Comparison of ENCODE assay signal across 1 cellular context in genomic region chr13:77415253-77416127, GRCh38.
TF ChIP-seq lines count a peak whose summit lies in the region.

No MANE protein-coding gene starts in this region.

TF ChIP-seq in GM23338, 12 proteins besides CTCF, POLR2A, EP300 and RAD21 (continued from another document):
- no peak for TF ChIP-seq REST (IDR thresholded peaks at IDR 0.05; ENCODE audit: unreplicated experiment)
- TF ChIP-seq ZNF462 (CRISPR knock-in tag; IDR thresholded peaks at IDR 0.05), result no peak
- no peak for TF ChIP-seq CREB1 (CRISPR knock-in tag; IDR thresholded peaks at IDR 0.05; ENCODE audit: low read depth)
- TF ChIP-seq EZH2phosphoT487 (IDR thresholded peaks at IDR 0.05; ENCODE audit: unreplicated experiment), result no peak
- TF ChIP-seq ZNF114 (CRISPR knock-in tag; IDR thresholded peaks at IDR 0.05), result no peak
